Comparison of ENCODE assay signal across 8 cellular contexts in the genomic region with DNA sequence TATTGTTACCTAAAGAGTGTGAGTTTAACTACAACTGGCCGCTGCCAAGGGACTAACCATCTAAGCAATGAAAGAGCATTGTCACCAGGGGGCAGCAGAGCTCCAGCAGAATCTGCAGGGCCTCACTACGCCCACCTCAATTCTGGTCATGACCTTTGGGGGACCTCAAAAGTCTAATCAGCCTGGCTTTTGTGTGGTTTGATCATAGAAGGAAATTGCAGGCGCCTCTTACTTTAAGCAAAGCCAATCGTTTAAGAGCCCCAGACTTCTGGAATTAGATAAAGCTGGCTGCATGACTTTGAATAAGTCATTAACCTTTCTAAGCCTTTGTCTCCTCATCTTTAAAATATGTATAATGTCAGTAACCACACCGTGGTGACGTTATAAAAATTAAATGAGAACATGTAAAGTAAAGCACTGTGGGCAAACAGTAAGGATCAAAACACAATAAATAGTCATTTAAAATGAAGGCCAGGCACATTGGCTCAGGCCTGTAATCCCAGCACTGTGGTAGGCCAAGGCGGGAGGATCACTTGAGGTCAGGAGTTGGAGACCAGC. TPM values are rescaled to one million over a fixed set of nuclear protein-coding genes. Genes with fewer than 3 reads are reported as not detected.
DNase-seq lines count a peak whose midpoint lies in the region; ATAC-seq, FAIRE-seq and TF ChIP-seq lines count a peak whose summit lies in the region.

No MANE protein-coding gene starts in this region.

- TF ChIP-seq CTCF in CD14-positive monocyte (IDR thresholded peaks at IDR 0.05) (peak; percentile 71), GM13977 (IDR thresholded peaks at IDR 0.05; ENCODE audit: extremely low read depth, insufficient read depth, missing control alignments) (peak; percentile 77), keratinocyte (optimal IDR thresholded peaks at IDR 0.05 in 1 of 3, IDR thresholded peaks at IDR 0.05 in 1 of 3, conservative IDR thresholded peaks at IDR 0.05 in 1 of 3; ENCODE audit: extremely low read depth in 1 of 3, insufficient read depth in 2 of 3, low read length in 3 of 3) (peak; percentile 83 to 90 (median 89))

- H4K20me1 ChIP-seq in keratinocyte (ENCODE audit: control insufficient read depth, extremely low read depth, insufficient read depth, low read length): no peaks in the 10 kb centered on the region

- peak; percentile 66 for FAIRE-seq in keratinocyte (lab: Jason Lieb, UNC)

- H3K27ac ChIP-seq in keratinocyte (ENCODE audit: control insufficient read depth, insufficient read depth, low read length): no peak overlapping the region

- H3K9me1 ChIP-seq in keratinocyte (ENCODE audit: control insufficient read depth, extremely low read depth, insufficient read depth, low read length): no peaks in the 10 kb centered on the region

- in situ Hi-C loops in GM13977 (cut with MboI; ENCODE audit: low pct_unique_long_range_greater_than_20kb, low sequenced_read_pairs, unreplicated experiment): loop anchor here (25.0 kb wide), 1 partner anchor 1287 kb away; no protein-coding TSS in a partner anchor

- intact Hi-C loops in CD14-positive monocyte (cut with micrococcal nuclease): no loop called here

- no peaks in the 10 kb centered on the region for H3K27me3 ChIP-seq in keratinocyte (ENCODE audit: control insufficient read depth, extremely low read depth, insufficient read depth, low read length)

- H3K4me2 ChIP-seq in keratinocyte (ENCODE audit: control insufficient read depth, extremely low read depth, insufficient read depth, low read depth, low read length): no peak overlapping the region

- no peaks in the 10 kb centered on the region for H3K36me3 ChIP-seq in keratinocyte (ENCODE audit: control insufficient read depth in 2 of 2, extremely low read depth in 1 of 2, insufficient read depth in 2 of 2, low read length in 2 of 2)

- ATAC-seq in GM21529 (IDR thresholded peaks at IDR 0.05; ENCODE audit: unreplicated experiment): no peak
- no peak for ATAC-seq in HG03469 (IDR thresholded peaks at IDR 0.05; ENCODE audit: unreplicated experiment)

- no peaks in the 10 kb centered on the region for H3K9me3 ChIP-seq in keratinocyte (ENCODE audit: control insufficient read depth, low read depth, low read length)

- dilution Hi-C loops in keratinocyte (cut with MboI; ENCODE audit: extremely low pct_ligation_motif_present, low sequenced_read_pairs): no loop called here

- H3K4me1 ChIP-seq in keratinocyte (ENCODE audit: control insufficient read depth, extremely low read depth, insufficient read depth, low read length): peaks cover 7% of the 10 kb centered on the region

- no peak overlapping the region for H3K4me3 ChIP-seq in keratinocyte (ENCODE audit: control insufficient read depth in 2 of 3, extremely low read depth in 1 of 3, insufficient read depth in 2 of 3, low read depth in 1 of 3, low read length in 3 of 3)

- H2AFZ ChIP-seq in keratinocyte (ENCODE audit: control insufficient read depth, low read length): no peak overlapping the region

- H3K27ac Mint-ChIP-seq in CD14-positive monocyte: no peak overlapping the region

- no peak overlapping the region for H3K4me3 Mint-ChIP-seq in CD14-positive monocyte

- no peak overlapping the region for H3K9ac ChIP-seq in keratinocyte (ENCODE audit: control insufficient read depth, extremely low read depth, insufficient read depth, low read length)

- no peaks in the 10 kb centered on the region for H3K36me3 Mint-ChIP-seq in CD14-positive monocyte

- H3K4me1 Mint-ChIP-seq in CD14-positive monocyte: no peaks in the 10 kb centered on the region

- H3K9me3 Mint-ChIP-seq in CD14-positive monocyte: peaks cover 0 to 6% (median 0%) of the 10 kb centered on the region in 7 donors

- DNase-seq in CD14-positive monocyte (ENCODE audit: low spot score) (no peak), GM13977 (ENCODE audit: low spot score) (peak; percentile 50), NCI-H510A treated with DMSO at 0.1 percent for 48 hours (lab: John Stamatoyannopoulos, UW) (peak; percentile 92), keratinocyte (ENCODE audit: low read depth, low spot score) (peak; percentile 17)
- peak; percentile 21 for DNase-seq in activated naive CD4-positive, alpha-beta T cell treated with anti-CD3 and anti-CD28 coated beads, Interleukin-2, amount 50 U/mL, for 16 hours
- peak; percentile 3 to 32 for DNase-seq in stimulated activated CD8-positive, alpha-beta memory T cell treated with anti-CD3 and anti-CD28 coated beads, Interleukin-7, amount 100 ng/mL, for 48 hours (ENCODE audit: extremely low read depth in 1 of 2, low read depth in 1 of 2)

- H3K79me2 ChIP-seq in keratinocyte (ENCODE audit: control insufficient read depth, insufficient read depth, low read length): no peaks in the 10 kb centered on the region

- peaks cover 0 to 3% (median 0%) of the 10 kb centered on the region in 3 donors for H3K27me3 Mint-ChIP-seq in CD14-positive monocyte (ENCODE audit: low read depth in 3 of 3)

RNA-seq across cellular contexts. Expression of gene TBX3, which starts 58.6 kb away (rescaled TPM):
- polyA plus RNA-seq in CD14-positive monocyte (under 1 TPM; 0.04 to 0.13 TPM), keratinocyte (5.3 to 11.6 TPM (median 7.8 TPM) in 3 replicates)
- 1.3 TPM for polyA plus RNA-seq in keratinocyte (2011; ENCODE audit: low read depth)
- polyA plus RNA-seq in keratinocyte (2011; cell fraction: cytosol; rRNA removed): 2.2 and 2.5 TPM in 2 replicates
- 20.3 and 23.9 TPM in 2 replicates for polyA plus RNA-seq in keratinocyte (2011; cell fraction: nucleus; rRNA removed)
- 3.1 and 10.3 TPM in 2 replicates for polyA plus RNA-seq in keratinocyte (2012; ENCODE audit: low replicate concordance)
- 5.2 to 10.4 TPM (median 7.7 TPM) in 3 replicates for polyA minus RNA-seq in keratinocyte
- 5.2 TPM for polyA minus RNA-seq in keratinocyte (2011; cell fraction: cytosol; rRNA and poly(A)+ RNA removed)
- 11.9 and 18.3 TPM in 2 replicates for polyA minus RNA-seq in keratinocyte (2011; cell fraction: nucleus; rRNA and poly(A)+ RNA removed)
